Comparison of ENCODE assay signal across 2 cellular contexts in genomic region chr7:96365916-96366315, GRCh38. TPM values are rescaled to one million over a fixed set of nuclear protein-coding genes. Genes with fewer than 3 reads are reported as not detected.
DNase-seq lines count a peak whose midpoint lies in the region; ATAC-seq, FAIRE-seq and TF ChIP-seq lines count a peak whose summit lies in the region.
"Not testable (repeated sequence)": the region's sequence is repeated elsewhere in the genome, so short reads cannot be mapped to it uniquely, and the experiment has no call there.

No MANE protein-coding gene starts in this region.

- CTCF ChIA-PET in HEK293 (lab: Yijun Ruan, JAX); K562 (lab: Yijun Ruan, JAX; ENCODE audit: low intra/inter-chr PET ratio): not testable (repeated sequence)

- H3K27ac ChIP-seq in HEK293 (ENCODE audit: extremely low read depth, low read depth, low read length); K562 (ENCODE audit: extremely low read depth, low read depth, low read length): not testable (repeated sequence)

- DNase-seq in K562 (ENCODE audit: extremely low read depth in 1 of 4, low spot score in 3 of 4): not testable (repeated sequence)

- not testable (repeated sequence) for H3K9ac ChIP-seq in K562 (ENCODE audit: insufficient read depth in 1 of 2, low read depth in 2 of 2, low read length in 2 of 2)

- H3K79me2 ChIP-seq in K562 (ENCODE audit: control insufficient read depth, insufficient read depth, low read length): not testable (repeated sequence)

- not testable (repeated sequence) for H2AFZ ChIP-seq in K562 (ENCODE audit: low read depth, low read length)

- not testable (repeated sequence) for TF ChIP-seq EP300 in K562 (IDR thresholded peaks at IDR 0.05; ENCODE audit: low read length)

- not testable (repeated sequence) for TF ChIP-seq CTCF in HEK293 (tag by site-specific recombination; IDR thresholded peaks at IDR 0.05); K562 (IDR thresholded peaks at IDR 0.05 in 2 of 3, conservative IDR thresholded peaks at IDR 0.05 in 1 of 3; ENCODE audit: insufficient read depth in 2 of 3, low read depth in 1 of 3, low read length in 3 of 3)

- in situ Hi-C loops in K562 (cut with MboI): not testable (repeated sequence)

- not testable (repeated sequence) for H3K27me3 ChIP-seq in K562 (ENCODE audit: control insufficient read depth in 2 of 2, insufficient read depth in 2 of 2, low read length in 2 of 2)

- FAIRE-seq in K562 (lab: Jason Lieb, UNC): not testable (repeated sequence)

- intact Hi-C loops in K562 (cut with micrococcal nuclease): not testable (repeated sequence)

- not testable (repeated sequence) for H3K4me3 ChIP-seq in HEK293 (ENCODE audit: low read depth, low read length); K562

- not testable (repeated sequence) for H3K9me1 ChIP-seq in K562 (ENCODE audit: control insufficient read depth, insufficient read depth, low read length)

- H4K20me1 ChIP-seq in K562 (replicated peaks; ENCODE audit: control insufficient read depth, insufficient read depth, low read length): not testable (repeated sequence)

- H3K4me1 ChIP-seq in HEK293 (ENCODE audit: control insufficient read depth, insufficient read depth, low read length); K562 (replicated peaks in 1 of 2; ENCODE audit: control insufficient read depth in 2 of 2, insufficient read depth in 2 of 2, low read length in 2 of 2): not testable (repeated sequence)

- not testable (repeated sequence) for H3K9me3 ChIP-seq in HEK293 (ENCODE audit: control insufficient read depth, insufficient read depth, low read depth, low read length); K562 (replicated peaks; ENCODE audit: control insufficient read depth, insufficient read depth, low read depth, low read length)

- not testable (repeated sequence) for H3K4me2 ChIP-seq in K562 (ENCODE audit: insufficient read depth, low read length)

- ATAC-seq in K562: not testable (repeated sequence)

- TF ChIP-seq RAD21 in K562 (CRISPR knock-in tag; conservative IDR thresholded peaks at IDR 0.05 in 1 of 2, IDR thresholded peaks at IDR 0.05 in 1 of 2): not testable (repeated sequence)

- not testable (repeated sequence) for H3K36me3 ChIP-seq in HEK293 (ENCODE audit: control insufficient read depth in 2 of 2, insufficient read depth in 1 of 2, low read length in 2 of 2); K562 (ENCODE audit: control insufficient read depth, insufficient read depth, low read length)

- TF ChIP-seq POLR2A in K562 (conservative IDR thresholded peaks at IDR 0.05): not testable (repeated sequence)

- not testable (repeated sequence) for BruUV-seq in K562 (replicated peaks; lab: Mats Ljungman, UMichigan)

- WGBS in K562 (ENCODE audit: insufficient coverage, low coverage, missing lambda C conversion rate): 0% methylated on average over 1 of the region's 2 CpGs

- POLR2A ChIA-PET in HEK293 (lab: Yijun Ruan, JAX); K562 (lab: Yijun Ruan, JAX): not testable (repeated sequence)

TF ChIP-seq in HEK293, 187 proteins besides CTCF, POLR2A, EP300 and RAD21:
- peak; percentile 85 for TF ChIP-seq ZNF146 (tag by site-specific recombination; IDR thresholded peaks at IDR 0.05)

TF ChIP-seq in K562, 482 proteins besides CTCF, POLR2A, EP300 and RAD21:
- 0 out of 4 replicates have a peak, but pooled peaks of 1 of the 2 experiments have one; percentile 27 for TF ChIP-seq KDM1A (IDR thresholded peaks at IDR 0.05)
- peak; percentile 72 for TF ChIP-seq ZNF146 (CRISPR knock-in tag; IDR thresholded peaks at IDR 0.05; ENCODE audit: unreplicated experiment)

RNA-seq across cellular contexts. Expression of gene SLC25A13, which starts 44.0 kb away (rescaled TPM):
- total RNA-seq in K562 (2011; cell fraction: chromatin; rRNA removed; ENCODE audit: low replicate concordance): 33.6 and 72.3 TPM in 2 replicates
- 14.5 and 14.9 TPM in 2 replicates for total RNA-seq in K562 (2011; cell fraction: nucleolus; rRNA removed)
- total RNA-seq in K562 (2011; cell fraction: nucleoplasm; rRNA removed): 22.5 and 24.4 TPM in 2 replicates
- total RNA-seq in K562 (2014; rRNA removed) (47.3 and 53.2 TPM in 2 replicates), K562 (2014; rRNA removed; fragmentation: Illumina TruSeq; extraction: Trizol) (71.3 and 79.1 TPM in 2 replicates), K562 (2015; rRNA removed; fragmentation: Illumina TruSeq; extraction: Trizol) (77.7 and 80.2 TPM in 2 replicates), K562 (2021) (71.2 and 71.5 TPM in 2 replicates)
- polyA plus RNA-seq in K562 (2011; rRNA removed) (37.2 and 58.7 TPM in 2 replicates), K562 (2014; fragmentation: Illumina TruSeq; extraction: Trizol) (60.1 and 61.7 TPM in 2 replicates), K562 (2014; fragmentation: Nextera tagmentation; extraction: Ambion mirVana) (10 to 100 TPM; 21.4 to 32.2 TPM), K562 (2014; rRNA removed) (46.8 and 47.0 TPM in 2 replicates)
- 21.6 and 28.7 TPM in 2 replicates for polyA plus RNA-seq in K562 (2011; cell fraction: cytosol; rRNA removed)
- 36.3 and 42.0 TPM in 2 replicates for polyA plus RNA-seq in K562 (2011; cell fraction: nucleus; rRNA removed)
- polyA plus RNA-seq in K562 (2012): 45.7 and 55.0 TPM in 2 replicates
- polyA minus RNA-seq in K562 (2011; rRNA and poly(A)+ RNA removed): 53.1 and 71.8 TPM in 2 replicates
- polyA minus RNA-seq in K562 (2011; cell fraction: cytosol; rRNA and poly(A)+ RNA removed): 21.8 and 40.8 TPM in 2 replicates
- polyA minus RNA-seq in K562 (2011; cell fraction: nucleus; rRNA and poly(A)+ RNA removed): 27.9 and 31.2 TPM in 2 replicates
